In the genomic region with DNA sequence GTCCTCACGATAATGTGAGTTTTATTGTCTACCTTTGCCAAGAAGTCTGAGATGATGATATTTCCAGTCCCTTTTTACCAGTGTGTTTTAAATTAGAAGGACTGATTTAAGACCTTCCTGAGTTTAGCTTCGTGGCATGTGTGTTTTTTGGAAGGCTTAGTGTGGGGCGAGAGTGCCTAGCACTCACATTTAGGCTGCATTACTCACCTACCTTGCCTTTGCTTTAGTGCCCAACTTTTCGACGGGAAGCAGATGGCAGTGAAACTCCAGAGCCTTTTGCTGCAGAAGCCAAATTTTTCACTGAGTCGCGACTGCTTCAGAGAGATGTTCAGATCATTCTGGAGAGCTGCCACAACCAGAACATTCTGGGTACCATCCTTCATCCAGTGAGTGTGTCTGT, we compare ENCODE assay signal across 22 cellular contexts.
"Had no signal": no experiment of that assay in that cellular context is flagged by ENCODE, and none has a peak within 500 bp of the region (broad histone marks: within the 10 kb centered on the region; RNA-seq: fewer than 3 reads in every experiment).

No MANE protein-coding gene starts in this region.

- H3K27ac ChIP-seq: brain microvascular endothelial cell, epithelial cell of prostate, heart right ventricle, left ventricle myocardium inferior, skin epidermis, tibial nerve, uterus had no signal

- DNase-seq: activated CD4-positive, alpha-beta T cell treated with anti-CD3 and anti-CD28 coated beads, Interleukin-2, amount 50 U/mL, for 1 hour; activated CD8-positive, alpha-beta memory T cell treated with anti-CD3 and anti-CD28 coated beads, Interleukin-2, amount 50 U/mL, for 4 hours; activated naive CD4-positive, alpha-beta T cell treated with anti-CD3 and anti-CD28 coated beads, Interleukin-2, amount 10 ng/mL, durations not matched to agents 7 days and 5 days; activated naive CD8-positive, alpha-beta T cell treated with anti-CD3 and anti-CD28 coated beads, Interleukin-2, amount 50 U/mL, for 24 hours; activated T-cell treated with anti-CD3 and anti-CD28 coated beads, Interleukin-2, amount 50 U/mL, for 4 hours; brain microvascular endothelial cell; central memory CD4-positive, alpha-beta T cell; endodermal cell; heart right ventricle; kidney glomerular epithelial cell; left ventricle myocardium inferior; mammary epithelial cell; midbrain; nephron progenitor cell; nucleus accumbens; right cardiac atrium; T1000; uterus had no signal

- H3K9me3 ChIP-seq: heart right ventricle, left ventricle myocardium inferior, tibial nerve, uterus had no signal

- H3K36me3 ChIP-seq: uterus had no signal

- H3K4me1 ChIP-seq: left ventricle myocardium inferior, tibial nerve had no signal

- H3K27me3 ChIP-seq: brain microvascular endothelial cell, heart right ventricle, tibial nerve, uterus had no signal

- H3K4me3 ChIP-seq: heart right ventricle, left ventricle myocardium inferior, skin epidermis, tibial nerve, uterus had no signal

- ATAC-seq: activated CD4-positive, CD25-positive, alpha-beta regulatory T cell treated with anti-CD3 and anti-CD28 coated beads, Interleukin-2, amount 50 U/mL, for 24 hours; activated naive CD8-positive, alpha-beta T cell treated with anti-CD3 and anti-CD28 coated beads, Interleukin-2, amount 50 U/mL, for 24 hours; activated T-cell treated with anti-CD3 and anti-CD28 coated beads, Interleukin-2, amount 50 U/mL, for 4 hours; heart right ventricle; right cardiac atrium had no signal
